Comparison of ENCODE assay signal across 7 cellular contexts in genomic region chr5:142025637-142026036, GRCh38. TPM values are rescaled to one million over a fixed set of nuclear protein-coding genes. Genes with fewer than 3 reads are reported as not detected.
DNase-seq lines count a peak whose midpoint lies in the region; ATAC-seq and TF ChIP-seq lines count a peak whose summit lies in the region.

No MANE protein-coding gene starts in this region.

- H4K5ac ChIP-seq in H9 (ENCODE audit: insufficient read length, low read depth, low read length), result no peak overlapping the region

- POLR2A ChIA-PET in PC-9 (lab: Charles Lee; ENCODE audit: unreplicated experiment), result interaction anchor here (0.5 kb wide), 1 partner anchor 59 kb away, joined by 3 read pairs; no protein-coding TSS in a partner anchor

- H3K4ac ChIP-seq in H9 (ENCODE audit: low read depth, low read length), result no peak overlapping the region

- H3K27me3 Mint-ChIP-seq in H9 (ENCODE audit: low read depth) (peaks cover 7% of the 10 kb centered on the region), endothelial cell (ENCODE audit: unreplicated experiment) (no peaks in the 10 kb centered on the region)

- H2BK20ac ChIP-seq in H9 (ENCODE audit: low read depth, low read length, poor library complexity, severe bottlenecking), result no peak overlapping the region

- H2BK5ac ChIP-seq in H9 (ENCODE audit: insufficient read length, low read length), result no peak overlapping the region

- no peak overlapping the region for H3K23ac ChIP-seq in H9 (ENCODE audit: insufficient read length, low read depth, low read length)

- H3K9ac ChIP-seq in H9 (ENCODE audit: extremely low read depth, insufficient read length, low read length) (no peak overlapping the region), rectal smooth muscle tissue (ENCODE audit: low read length) (no peak overlapping the region)

- H3K27me3 ChIP-seq in H9 (ENCODE audit: insufficient read depth, low read length) (no peaks in the 10 kb centered on the region), PC-9 (ENCODE audit: insufficient read depth, low read depth) (no peaks in the 10 kb centered on the region), rectal smooth muscle tissue (ENCODE audit: control insufficient read depth, insufficient read depth, low read length) (no peaks in the 10 kb centered on the region)

- H3K27ac ChIP-seq in H9 (ENCODE audit: insufficient read length, low read depth, low read length), result no peak overlapping the region
- H3K27ac ChIP-seq in PC-9, result peak overlapping the region; percentile 80; the same call in 1 of the 2 replicates
- H3K27ac ChIP-seq in rectal smooth muscle tissue (ENCODE audit: low read depth, low read length), result peak overlapping the region; percentile 57

- H2BK15ac ChIP-seq in H9 (ENCODE audit: low read depth, low read length), result no peak overlapping the region

- peaks cover 35% of the 10 kb centered on the region for H3F3A ChIP-seq in PC-9 (ENCODE audit: insufficient read depth, low read depth)

- H3K79me1 ChIP-seq in H9 (ENCODE audit: insufficient read depth, low read depth, low read length, poor library complexity, severe bottlenecking), result no peaks in the 10 kb centered on the region

- CTCF ChIA-PET in PC-9 (lab: Charles Lee), result no interaction called here

- no peak overlapping the region for H2BK120ac ChIP-seq in H9 (ENCODE audit: low read depth, low read length, poor library complexity, severe bottlenecking)

- DNase-seq in H9 (no peak), PC-9 (no peak), endothelial cell (ENCODE audit: low spot score) (no peak), GDM1 (lab: John Stamatoyannopoulos, UW) (no peak), GM19240 (ENCODE audit: insufficient read length, low spot score) (no peak)

- no peaks in the 10 kb centered on the region for H4K20me1 ChIP-seq in H9 (ENCODE audit: control insufficient read depth, insufficient read depth, insufficient read length)
- no peaks in the 10 kb centered on the region for H4K20me1 ChIP-seq in PC-9 (ENCODE audit: insufficient read depth)

- H3K18ac ChIP-seq in H9 (ENCODE audit: insufficient read length, low read depth, low read length), result no peak overlapping the region

- no peak overlapping the region for H2AK5ac ChIP-seq in H9 (ENCODE audit: insufficient read length, low read length)

- H3K9me3 ChIP-seq in H9 (ENCODE audit: control insufficient read depth, low read depth, low read length) (no peaks in the 10 kb centered on the region), PC-9 (ENCODE audit: insufficient read depth, low read depth) (no peaks in the 10 kb centered on the region; the same call in 1 of the 2 replicates)

- H3K36me3 ChIP-seq in PC-9 (ENCODE audit: low read depth) (no peaks in the 10 kb centered on the region), rectal smooth muscle tissue (ENCODE audit: control insufficient read depth, insufficient read depth, low read length) (no peaks in the 10 kb centered on the region)

- H3K4me2 ChIP-seq in H9 (ENCODE audit: insufficient read depth, insufficient read length, low read length), result peak overlapping the region; percentile 86
- peak overlapping the region; percentile 87 for H3K4me2 ChIP-seq in PC-9

- no peak overlapping the region for H3K27ac Mint-ChIP-seq in H9
- H3K27ac Mint-ChIP-seq in endothelial cell (ENCODE audit: unreplicated experiment), result no peak overlapping the region

- ATAC-seq in activated CD4-positive, CD25-positive, alpha-beta regulatory T cell treated with anti-CD3 and anti-CD28 coated beads, Interleukin-2, amount 50 U/mL, for 24 hours, result no peak

- TF ChIP-seq CTCF in H9 (conservative IDR thresholded peaks at IDR 0.05) (no peak), PC-9 (conservative IDR thresholded peaks at IDR 0.05) (no peak), endothelial cell (IDR thresholded peaks at IDR 0.05; ENCODE audit: unreplicated experiment) (no peak)

- no peak overlapping the region for H3K56ac ChIP-seq in H9 (ENCODE audit: insufficient read length, low read depth, low read length)

- no TSS peak for BruUV-seq in PC-9 (replicated peaks; lab: Mats Ljungman, UMichigan)

- H3K23me2 ChIP-seq in H9 (ENCODE audit: insufficient read length, low read depth, low read length, poor library complexity, severe bottlenecking), result peaks cover 3% of the 10 kb centered on the region

- no peak overlapping the region for H2BK12ac ChIP-seq in H9 (ENCODE audit: insufficient read length, low read depth, low read length)

- H3K79me2 ChIP-seq in H9 (ENCODE audit: insufficient read depth, low read length) (no peaks in the 10 kb centered on the region), PC-9 (ENCODE audit: low read depth) (no peaks in the 10 kb centered on the region)

- H3K14ac ChIP-seq in H9 (ENCODE audit: insufficient read depth, low read length), result no peak overlapping the region

- H3T11ph ChIP-seq in H9 (ENCODE audit: low read length), result no peak overlapping the region

- H3K4me1 Mint-ChIP-seq in H9 (peaks cover 15 to 18% of the 10 kb centered on the region in 2 experiments), endothelial cell (ENCODE audit: unreplicated experiment) (peaks cover 4% of the 10 kb centered on the region)

- H3K36me3 Mint-ChIP-seq in H9 (ENCODE audit: insufficient read depth in 1 of 3, low read depth in 3 of 3) (no peaks in the 10 kb centered on the region), endothelial cell (ENCODE audit: low read depth, unreplicated experiment) (no peaks in the 10 kb centered on the region)

- H3K4me3 Mint-ChIP-seq in H9 (peak overlapping the region; percentile 78 to 87; a peak in 2 of 5 replicates), endothelial cell (ENCODE audit: unreplicated experiment) (peak overlapping the region; percentile 90)

- H2AFZ ChIP-seq in H9 (ENCODE audit: low read length) (no peak overlapping the region), PC-9 (peak overlapping the region; percentile 85; the same call in 1 of the 2 replicates)

- H3K9me2 ChIP-seq in PC-9 (ENCODE audit: insufficient read depth), result no peaks in the 10 kb centered on the region

- H3K4me3 ChIP-seq in PC-9 (peak overlapping the region; percentile 62; the same call in 1 of the 2 replicates), rectal smooth muscle tissue (ENCODE audit: low read length) (peak overlapping the region; percentile 54)

- no peak overlapping the region for H4K91ac ChIP-seq in H9 (ENCODE audit: insufficient read length, low read depth, low read length)

- no peak overlapping the region for H4K8ac ChIP-seq in H9 (replicated peaks; ENCODE audit: insufficient read length, low read depth, low read length)

- H3K9me3 Mint-ChIP-seq in H9, result no peaks in the 10 kb centered on the region; a peak in 1 of 5 replicates
- no peaks in the 10 kb centered on the region for H3K9me3 Mint-ChIP-seq in endothelial cell (ENCODE audit: unreplicated experiment)

- H3K4me1 ChIP-seq in H9 (ENCODE audit: insufficient read depth, low read length) (no peaks in the 10 kb centered on the region), PC-9 (replicated peaks; ENCODE audit: insufficient read depth) (peaks cover 40% of the 10 kb centered on the region), rectal smooth muscle tissue (ENCODE audit: control insufficient read depth, insufficient read depth, low read length) (peaks cover 2% of the 10 kb centered on the region)

- WGBS in H9 (ENCODE audit: extremely low coverage, insufficient read length, low lambda C conversion rate), result no CpG with 5 or more reads among the region's 8 CpGs

- intact Hi-C loops in PC-9 (cut with micrococcal nuclease; ENCODE audit: unreplicated experiment), result no loop called here

RNA-seq across cellular contexts. Expression of gene GNPDA1, which starts 12.8 kb away (rescaled TPM):
- total RNA-seq in H9 (2021) (66.8 and 68.4 TPM in 2 replicates), PC-9 (2021) (46.5 and 54.1 TPM in 2 replicates), endothelial cell (ENCODE audit: unreplicated experiment) (59.5 TPM)

RNA-seq across cellular contexts. Expression of gene RNF14, which starts 56.7 kb away (rescaled TPM):
- total RNA-seq in H9 (2021), result 19.5 and 20.1 TPM in 2 replicates
- 26.6 and 29.7 TPM in 2 replicates for total RNA-seq in PC-9 (2021)
- total RNA-seq in endothelial cell (ENCODE audit: unreplicated experiment), result 51.6 TPM
